ENCODE assay signal across 22 cellular contexts in genomic region chr1:12071892-12072291, GRCh38. TPM values are rescaled to one million over a fixed set of nuclear protein-coding genes. Genes with fewer than 3 reads are reported as not detected.
"Had no signal": no experiment of that assay in that cellular context is flagged by ENCODE, and none has a peak within 500 bp of the region (broad histone marks: within the 10 kb centered on the region; RNA-seq: fewer than 3 reads in every experiment).

No MANE protein-coding gene starts in this region.

- H3K27me3 ChIP-seq: MG63 had no signal

- H3K9ac ChIP-seq: SK-N-SH had no signal

- H3K36me3 ChIP-seq: MG63 had no signal

- H3K27ac ChIP-seq: RWPE1 had no signal

- H3K4me2 ChIP-seq: SK-N-SH had no signal

- H3K4me3 ChIP-seq: MG63 had no signal

- H3K9me3 ChIP-seq: MG63, SK-N-SH had no signal

- ATAC-seq: Panc1, PC-3, T-cell had no signal

- DNase-seq: Karpas-422, KG1, MG63, NCI-H1092, NCI-H1105 treated with DMSO at 0.1 percent for 48 hours, NCI-H1417 treated with DMSO at 0.1 percent for 48 hours, NCI-H146, NCI-H1694 treated with DMSO at 0.1 percent for 48 hours, NCI-H1930, NCI-H2081 treated with DMSO at 0.1 percent for 48 hours, NCI-H2171, NCI-H524, NCI-H526 treated with DMSO at 0.1 percent for 48 hours, NCI-H748 treated with DMSO at 0.1 percent for 48 hours, PC-3, SHP77, SK-N-SH, SW 1271, T-cell had no signal

- H3K9me2 ChIP-seq: SK-N-SH had no signal

RNA-seq across cellular contexts. Expression of gene TNFRSF8, which starts 8.8 kb away (rescaled TPM):
- total RNA-seq: PC-3, SK-MEL-5 had no signal
